In genomic region chr5:76938177-76938576, GRCh38 we compare ENCODE assay signal across 24 cellular contexts. TPM values are rescaled to one million over a fixed set of nuclear protein-coding genes. Genes with fewer than 3 reads are reported as not detected.
DNase-seq lines count a peak whose midpoint lies in the region; ATAC-seq, FAIRE-seq and TF ChIP-seq lines count a peak whose summit lies in the region.
"Had no signal": no experiment of that assay in that cellular context is flagged by ENCODE, and none has a peak within 500 bp of the region (broad histone marks: within the 10 kb centered on the region; RNA-seq: fewer than 3 reads in every experiment).

No MANE protein-coding gene starts in this region.

- peak overlapping the region; percentile 34 for H3K4me2 ChIP-seq in KMS-11
- H3K4me2 ChIP-seq: A549; BLaER1 treated with 17β-estradiol and CSF1 and Interleukin-3, amounts not matched to agents 10 nM and 100 nM; SK-N-SH had no signal

- no peak overlapping the region for H3K4me3 Mint-ChIP-seq in stimulated activated effector memory CD8-positive, alpha-beta T cell treated with anti-CD3 and anti-CD28 coated beads, Interleukin-12 subunit alpha, Interleukin-12 subunit beta, amount 100 ng/mL, for 72 hours
- H3K4me3 Mint-ChIP-seq: CD4-positive, alpha-beta T cell; T-helper 1 cell treated with Interleukin-12 subunit alpha and Interleukin-12 subunit beta and Interleukin-4 antibody, amounts not matched to agents 30 μg/mL and 1 μg/mL, for 36 hours had no signal

- peaks cover 2% of the 10 kb centered on the region for H3K9me3 Mint-ChIP-seq in stimulated activated effector memory CD8-positive, alpha-beta T cell treated with anti-CD3 and anti-CD28 coated beads, Interleukin-12 subunit alpha, Interleukin-12 subunit beta, amount 100 ng/mL, for 72 hours
- H3K9me3 Mint-ChIP-seq: CD4-positive, alpha-beta T cell had no signal

- H3K4me3 ChIP-seq in GM12864 (ENCODE audit: low read depth, low read length), result no peak overlapping the region; the same call in 1 of the 2 replicates
- H3K4me3 ChIP-seq in KMS-11 (IDR thresholded peaks at IDR 0.05; ENCODE audit: insufficient read depth, low read depth, low read length), result no peak overlapping the region
- H3K4me3 ChIP-seq in thyroid gland (replicated peaks in 1 of 3), result no peak overlapping the region
- H3K4me3 ChIP-seq: A549; BLaER1 treated with 17β-estradiol and CSF1 and Interleukin-3, amounts not matched to agents 10 nM and 100 nM; K562; MG63 had no signal

- H3K36me3 ChIP-seq in KMS-11 (ENCODE audit: insufficient read depth), result no peaks in the 10 kb centered on the region
- no peaks in the 10 kb centered on the region for H3K36me3 ChIP-seq in thyroid gland
- H3K36me3 ChIP-seq: BLaER1 treated with 17β-estradiol and CSF1 and Interleukin-3, amounts not matched to agents 10 nM and 100 nM; MG63 had no signal

- H3K27me3 ChIP-seq in KMS-11 (ENCODE audit: insufficient read depth, low read depth) (peaks cover 3% of the 10 kb centered on the region; the same call in 1 of the 2 replicates), thyroid gland (no peaks in the 10 kb centered on the region)
- H3K27me3 ChIP-seq: BLaER1 treated with 17β-estradiol and CSF1 and Interleukin-3, amounts not matched to agents 10 nM and 100 nM; MG63 had no signal

- intact Hi-C loops in thyroid gland (cut with DNase I), result no loop called here

- no peak for TF ChIP-seq POLR2A in GM12892 (IDR thresholded peaks at IDR 0.05; ENCODE audit: low read depth, low read length)
- TF ChIP-seq POLR2A in thyroid gland (IDR thresholded peaks at IDR 0.05), result no peak

- H2AFZ ChIP-seq in KMS-11 (ENCODE audit: low read depth), result no peak overlapping the region

- H3K27ac ChIP-seq in KMS-11 (0 out of 2 replicates have a peak overlapping the region, but pooled peaks have one; percentile 10), thyroid gland (no peak overlapping the region)
- H3K27ac ChIP-seq: A549; BLaER1 treated with 17β-estradiol and CSF1 and Interleukin-3, amounts not matched to agents 10 nM and 100 nM had no signal

- no peak overlapping the region for H3K27ac Mint-ChIP-seq in stimulated activated effector memory CD8-positive, alpha-beta T cell treated with anti-CD3 and anti-CD28 coated beads, Interleukin-12 subunit alpha, Interleukin-12 subunit beta, amount 100 ng/mL, for 72 hours
- H3K27ac Mint-ChIP-seq: CD4-positive, alpha-beta T cell; T-helper 1 cell treated with Interleukin-12 subunit alpha and Interleukin-12 subunit beta and Interleukin-4 antibody, amounts not matched to agents 30 μg/mL and 1 μg/mL, for 36 hours had no signal

- H3K36me3 Mint-ChIP-seq in stimulated activated effector memory CD8-positive, alpha-beta T cell treated with anti-CD3 and anti-CD28 coated beads, Interleukin-12 subunit alpha, Interleukin-12 subunit beta, amount 100 ng/mL, for 72 hours, result no peaks in the 10 kb centered on the region

- no peaks in the 10 kb centered on the region for H4K20me1 ChIP-seq in KMS-11 (ENCODE audit: insufficient read depth)
- H4K20me1 ChIP-seq: BLaER1 treated with 17β-estradiol and CSF1 and Interleukin-3, amounts not matched to agents 10 nM and 100 nM had no signal

- FAIRE-seq in GM12892 (lab: Jason Lieb, UNC), result peak; percentile 69
- FAIRE-seq: A549, D721Med, K562 had no signal

- H3K9me3 ChIP-seq in thyroid gland, result no peaks in the 10 kb centered on the region
- H3K9me3 ChIP-seq: A549, MG63, SK-N-SH had no signal

- H3K4me1 ChIP-seq in KMS-11 (ENCODE audit: low read depth, poor library complexity, severe bottlenecking) (peaks cover 21% of the 10 kb centered on the region), thyroid gland (peaks cover 0 to 10% of the 10 kb centered on the region in 2 donors)
- H3K4me1 ChIP-seq: A549; BLaER1 treated with 17β-estradiol and CSF1 and Interleukin-3, amounts not matched to agents 10 nM and 100 nM had no signal

- H3K4me1 Mint-ChIP-seq in stimulated activated effector memory CD8-positive, alpha-beta T cell treated with anti-CD3 and anti-CD28 coated beads, Interleukin-12 subunit alpha, Interleukin-12 subunit beta, amount 100 ng/mL, for 72 hours, result peaks cover 14% of the 10 kb centered on the region

- ATAC-seq in stimulated activated effector memory CD8-positive, alpha-beta T cell treated with anti-CD3 and anti-CD28 coated beads, Interleukin-12 subunit alpha, Interleukin-12 subunit beta, amount 100 ng/mL, for 72 hours, result peak; percentile 43
- ATAC-seq: A549, HCT116, K562, PC-3 had no signal

- peak; percentile 37 for DNase-seq in GM12864 (ENCODE audit: low read depth)
- DNase-seq in GM12892 (ENCODE audit: insufficient read length), result no peak
- DNase-seq in stimulated activated effector memory CD8-positive, alpha-beta T cell treated with anti-CD3 and anti-CD28 coated beads, Interleukin-12 subunit alpha, Interleukin-12 subunit beta, amount 100 ng/mL, for 72 hours (ENCODE audit: low spot score in 2 of 2), result no peak
- DNase-seq in thyroid gland, result no peak
- DNase-seq in activated naive CD4-positive, alpha-beta T cell (lab: John Stamatoyannopoulos, UW), result no peak
- no peak for DNase-seq in KG1 (lab: John Stamatoyannopoulos, UW)
- DNase-seq: AML-193; CD4-positive, alpha-beta T cell; MG63; NCI-H1105 treated with DMSO at 0.1 percent for 48 hours; NCI-H146; NCI-H2029; NCI-H510A treated with DMSO at 0.1 percent for 48 hours; PC-3; SK-N-SH; SW 1271 had no signal

- H3K79me2 ChIP-seq in KMS-11 (ENCODE audit: insufficient read depth, low read depth), result no peaks in the 10 kb centered on the region

- no peak overlapping the region for H3K9ac ChIP-seq in KMS-11
- H3K9ac ChIP-seq: BLaER1 treated with 17β-estradiol and CSF1 and Interleukin-3, amounts not matched to agents 10 nM and 100 nM; SK-N-SH had no signal

- TF ChIP-seq CTCF in GM12864 (IDR thresholded peaks at IDR 0.05; ENCODE audit: low read depth, low read length, missing control alignments) (no peak), KMS-11 (conservative IDR thresholded peaks at IDR 0.05; ENCODE audit: low read depth, low read length) (no peak), thyroid gland (IDR thresholded peaks at IDR 0.05) (no peak)

RNA-seq across cellular contexts. Expression of gene CRHBP, which starts 14.7 kb away (rescaled TPM):
- 0.21 TPM for polyA plus RNA-seq in GM12892 (2012; ENCODE audit: missing spikeins)
- 1 to 10 TPM; 1.3 to 8.7 (median 4.1) TPM for total RNA-seq in thyroid gland
- total RNA-seq: CD4-positive, alpha-beta T cell; H4; K562; PC-3 had no signal
- polyA plus RNA-seq: A549, K562, SK-N-SH had no signal
